In genomic region chr19:30293051-30293785, GRCh38 we compare ENCODE assay signal across 15 cellular contexts.
A peak's percentile ranks its signal among the peaks of the same experiment; 100 is the strongest.
DNase-seq lines count a peak whose midpoint lies in the region; ATAC-seq and TF ChIP-seq lines count a peak whose summit lies in the region.
"Had no signal": no experiment of that assay in that cellular context is flagged by ENCODE, and none has a peak within 500 bp of the region (broad histone marks: within the 10 kb centered on the region; RNA-seq: fewer than 3 reads in every experiment).

No MANE protein-coding gene starts in this region.

- DNase-seq in globus pallidus (ENCODE audit: low spot score), result peak; percentile 90
- peak; percentile 54 for DNase-seq in middle frontal gyrus (ENCODE audit: extremely low spot score, low spot score)
- peak; percentile 86 for DNase-seq in superior temporal gyrus (ENCODE audit: extremely low spot score)
- no peak for DNase-seq in lower lobe of right lung
- no peak for DNase-seq in COR-L47 (lab: John Stamatoyannopoulos, UW)
- no peak for DNase-seq in NCI-H345 treated with DMSO at 0.1 percent for 48 hours (lab: John Stamatoyannopoulos, UW; ENCODE audit: unreplicated experiment)
- no peak for DNase-seq in WERI-Rb-1
- DNase-seq: Caco-2, DMS153, H7, NCI-H1436, NCI-H2029, NCI-H510A had no signal

- intact Hi-C loops in lower lobe of right lung (cut with DNase I), result no loop called here

- peak overlapping the region; percentile 89 for H3K27ac ChIP-seq in angular gyrus (ENCODE audit: low read depth, low read length)
- H3K27ac ChIP-seq in lower lobe of right lung, result no peak overlapping the region
- no peak overlapping the region for H3K27ac ChIP-seq in WERI-Rb-1

- H3K9me3 ChIP-seq in lower lobe of right lung (no peaks in the 10 kb centered on the region), WERI-Rb-1 (ENCODE audit: severe bottlenecking) (no peaks in the 10 kb centered on the region)
- H3K9me3 ChIP-seq: Caco-2 had no signal

- no peak for ATAC-seq in lower lobe of right lung
- ATAC-seq: Panc1 had no signal

- H3K27me3 ChIP-seq in lower lobe of right lung (ENCODE audit: low read depth) (no peaks in the 10 kb centered on the region), WERI-Rb-1 (ENCODE audit: insufficient read depth, low read depth, severe bottlenecking) (no peaks in the 10 kb centered on the region)

- H3K36me3 ChIP-seq in lower lobe of right lung, result no peaks in the 10 kb centered on the region
- no peaks in the 10 kb centered on the region for H3K36me3 ChIP-seq in WERI-Rb-1

- H3K4me1 ChIP-seq in lower lobe of right lung, result no peaks in the 10 kb centered on the region
- H3K4me1 ChIP-seq: Caco-2 had no signal

- H3K4me3 ChIP-seq in lower lobe of right lung (no peak overlapping the region), WERI-Rb-1 (ENCODE audit: low read depth, low read length) (no peak overlapping the region)

- TF ChIP-seq CTCF in lower lobe of right lung (IDR thresholded peaks at IDR 0.05) (no peak), WERI-Rb-1 (IDR thresholded peaks at IDR 0.05; ENCODE audit: low read depth, low read length) (no peak)

Comparison
In these comparisons a context has a peak if more than half of its experiments do, and no peak if none do; other contexts are left out.
1. DNase-seq: peak in globus pallidus (single experiment), middle frontal gyrus (single experiment) and superior temporal gyrus (single experiment); none in lower lobe of right lung (single experiment), COR-L47 (single experiment), NCI-H345 treated with DMSO at 0.1 percent for 48 hours (single experiment) and WERI-Rb-1 (single experiment).